Comparison of ENCODE assay signal across 8 cellular contexts in the genomic region with DNA sequence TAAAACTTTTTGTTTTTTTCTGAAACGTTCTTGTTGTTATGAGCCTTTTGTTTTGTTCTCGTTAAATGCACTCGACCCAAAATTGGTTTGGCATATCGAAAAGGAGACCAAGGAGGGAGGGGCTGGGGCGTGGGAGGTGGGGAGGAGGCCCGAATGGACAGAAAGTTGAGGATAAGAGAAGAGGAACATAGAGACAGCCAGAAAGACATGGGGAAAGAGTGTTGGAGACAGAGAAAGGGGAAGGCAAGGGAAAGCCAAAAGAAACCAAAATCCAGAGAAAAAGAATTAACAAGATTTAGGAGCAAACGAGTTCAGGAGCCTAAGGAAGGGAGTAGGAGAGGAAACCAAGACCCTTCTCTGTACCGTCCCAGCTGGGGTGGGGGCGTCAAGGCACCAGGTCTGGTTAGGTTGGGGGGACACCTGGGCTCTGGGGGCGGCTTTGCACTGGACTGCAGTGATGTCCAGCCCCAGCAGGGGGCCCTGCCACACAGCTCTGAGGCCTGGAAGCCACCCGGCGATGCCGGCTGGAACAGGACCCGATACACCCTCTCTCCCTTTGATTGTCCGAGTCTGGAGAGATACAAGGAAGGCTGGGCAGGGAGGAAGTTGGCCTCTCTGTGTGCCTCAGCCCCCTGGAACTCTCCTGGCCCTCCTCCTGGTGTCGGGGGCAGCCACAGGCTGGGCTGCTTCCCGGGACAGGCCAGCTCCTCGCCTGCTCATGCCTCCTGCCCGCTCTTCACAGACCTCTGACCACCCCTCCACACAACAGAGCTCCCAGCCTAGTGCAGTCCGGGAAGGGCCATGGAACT.
A peak's percentile ranks its signal among the peaks of the same experiment; 100 is the strongest.
DNase-seq lines count a peak whose midpoint lies in the region; ATAC-seq and TF ChIP-seq lines count a peak whose summit lies in the region.

No MANE protein-coding gene starts in this region.

- H3K27ac ChIP-seq in C4-2B (no peak overlapping the region), HEK293 (ENCODE audit: extremely low read depth, low read depth, low read length) (no peak overlapping the region), brain microvascular endothelial cell (no peak overlapping the region), rectal smooth muscle tissue (ENCODE audit: low read depth, low read length) (peak overlapping the region; percentile 29)

- DNase-seq in T-helper 9 cell, result peak; percentile 41
- peak; percentile 46 for DNase-seq in brain microvascular endothelial cell
- peak in 49 of 51 donors; percentile 3 to 75 (median 56) for DNase-seq in hypothalamus (lab: John Stamatoyannopoulos, UW)

- H3K9ac ChIP-seq in rectal smooth muscle tissue (ENCODE audit: low read length), result no peak overlapping the region

- POLR2A ChIA-PET in HEK293 (lab: Yijun Ruan, JAX), result interaction anchor here (0.6 to 1.6 kb wide), 3 partner anchors 11 to 201 kb away, joined by 3 to 14 read pairs (median 3); partner anchors contain the start of gene ASF1B

- CTCF ChIA-PET in HEK293 (lab: Yijun Ruan, JAX), result interaction anchor here (0.6 to 3.7 kb wide), 9 partner anchors 11 to 793 kb away, joined by 3 to 26 read pairs (median 3); partner anchors contain the start of genes ASF1B and OR7C2

- H3K4me1 ChIP-seq in HEK293 (ENCODE audit: control insufficient read depth, insufficient read depth, low read length) (no peaks in the 10 kb centered on the region), rectal smooth muscle tissue (ENCODE audit: control insufficient read depth, insufficient read depth, low read length) (peaks cover 20% of the 10 kb centered on the region)

- in situ Hi-C loops in brain microvascular endothelial cell (cut with HindIII; ENCODE audit: low pct_ligation_motif_present, low sequenced_read_pairs), result no loop called here

- TF ChIP-seq CTCF in C4-2B (conservative IDR thresholded peaks at IDR 0.05) (peak; percentile 79), HEK293 (tag by site-specific recombination; IDR thresholded peaks at IDR 0.05) (peak; percentile 66), brain microvascular endothelial cell (IDR thresholded peaks at IDR 0.05; ENCODE audit: low read depth, low read length, missing control alignments) (peak; percentile 98)

- H3K36me3 ChIP-seq in HEK293 (ENCODE audit: control insufficient read depth in 2 of 2, insufficient read depth in 1 of 2, low read length in 2 of 2), result peaks cover 0 to 17% of the 10 kb centered on the region in 2 experiments; a peak in 2 of 3 replicates
- peaks cover 6% of the 10 kb centered on the region for H3K36me3 ChIP-seq in brain microvascular endothelial cell (replicated peaks)
- peaks cover 8% of the 10 kb centered on the region for H3K36me3 ChIP-seq in rectal smooth muscle tissue (ENCODE audit: control insufficient read depth, insufficient read depth, low read length)

- ATAC-seq in GM21786 (IDR thresholded peaks at IDR 0.05; ENCODE audit: unreplicated experiment) (no peak), HG03175 (IDR thresholded peaks at IDR 0.05; ENCODE audit: unreplicated experiment) (no peak)

- H3K9me3 ChIP-seq in HEK293 (ENCODE audit: control insufficient read depth, insufficient read depth, low read depth, low read length), result no peaks in the 10 kb centered on the region

- H3K4me3 ChIP-seq in HEK293 (ENCODE audit: low read depth, low read length) (no peak overlapping the region), brain microvascular endothelial cell (ENCODE audit: low read depth, low read length) (no peak overlapping the region), rectal smooth muscle tissue (ENCODE audit: low read length) (peak overlapping the region; percentile 32)

- H3K27me3 ChIP-seq in brain microvascular endothelial cell (replicated peaks) (no peaks in the 10 kb centered on the region), rectal smooth muscle tissue (ENCODE audit: control insufficient read depth, insufficient read depth, low read length) (no peaks in the 10 kb centered on the region)

TF ChIP-seq in HEK293, 187 proteins besides CTCF, POLR2A, EP300 and RAD21:
- TF ChIP-seq, protein P1, sequence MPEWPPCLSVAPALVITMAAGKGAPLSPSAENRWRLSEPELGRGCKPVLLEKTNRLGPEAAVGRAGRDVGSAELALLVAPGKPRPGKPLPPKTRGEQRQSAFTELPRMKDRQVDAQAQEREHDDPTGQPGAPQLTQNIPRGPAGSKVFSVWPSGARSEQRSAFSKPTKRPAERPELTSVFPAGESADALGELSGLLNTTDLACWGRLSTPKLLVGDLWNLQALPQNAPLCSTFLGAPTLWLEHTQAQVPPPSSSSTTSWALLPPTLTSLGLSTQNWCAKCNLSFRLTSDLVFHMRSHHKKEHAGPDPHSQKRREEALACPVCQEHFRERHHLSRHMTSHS (tag by site-specific recombination; IDR thresholded peaks at IDR 0.05), result no peak
- TF ChIP-seq ZNF501 (tag by site-specific recombination; IDR thresholded peaks at IDR 0.05) (no peak), ZBTB7A (tag by site-specific recombination; IDR thresholded peaks at IDR 0.05; ENCODE audit: low read depth) (no peak), KLF10 (tag by site-specific recombination; IDR thresholded peaks at IDR 0.05) (no peak), ZFP37 (tag by site-specific recombination; IDR thresholded peaks at IDR 0.05) (no peak), PRDM1 (tag by site-specific recombination; IDR thresholded peaks at IDR 0.05) (peak; percentile 97), ZFHX2 (tag by site-specific recombination; conservative IDR thresholded peaks at IDR 0.05) (0 out of 2 replicates have a peak, but pooled peaks have one; percentile 19), ZNF2 (tag by site-specific recombination; IDR thresholded peaks at IDR 0.05) (peak; percentile 63; the same call in 1 of the 2 replicates), BCL11A (tag by site-specific recombination; IDR thresholded peaks at IDR 0.05; ENCODE audit: low read depth) (no peak), ZNF341 (tag by site-specific recombination; IDR thresholded peaks at IDR 0.05; ENCODE audit: low read depth) (no peak), REPIN1 (tag by site-specific recombination; IDR thresholded peaks at IDR 0.05; ENCODE audit: low read depth) (no peak), ZNF132 (tag by site-specific recombination; IDR thresholded peaks at IDR 0.05; ENCODE audit: borderline replicate concordance) (no peak), ZNF366 (tag by site-specific recombination; conservative IDR thresholded peaks at IDR 0.05) (0 out of 2 replicates have a peak, but pooled peaks have one; percentile 34), ZNF292 (tag by site-specific recombination; IDR thresholded peaks at IDR 0.05; ENCODE audit: borderline replicate concordance, low read depth) (no peak), IKZF3 (tag by site-specific recombination; IDR thresholded peaks at IDR 0.05) (0 out of 2 replicates have a peak, but pooled peaks have one; percentile 14), ZNF654 (tag by site-specific recombination; IDR thresholded peaks at IDR 0.05; ENCODE audit: low read depth) (peak; percentile 27)
- TF ChIP-seq, protein P2, sequence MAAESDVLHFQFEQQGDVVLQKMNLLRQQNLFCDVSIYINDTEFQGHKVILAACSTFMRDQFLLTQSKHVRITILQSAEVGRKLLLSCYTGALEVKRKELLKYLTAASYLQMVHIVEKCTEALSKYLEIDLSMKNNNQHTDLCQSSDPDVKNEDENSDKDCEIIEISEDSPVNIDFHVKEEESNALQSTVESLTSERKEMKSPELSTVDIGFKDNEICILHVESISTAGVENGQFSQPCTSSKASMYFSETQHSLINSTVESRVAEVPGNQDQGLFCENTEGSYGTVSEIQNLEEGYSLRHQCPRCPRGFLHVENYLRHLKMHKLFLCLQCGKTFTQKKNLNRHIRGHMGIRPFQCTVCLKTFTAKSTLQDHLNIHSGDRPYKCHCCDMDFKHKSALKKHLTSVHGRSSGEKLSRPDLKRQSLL (tag by site-specific recombination; IDR thresholded peaks at IDR 0.05), result 0 out of 2 replicates have a peak, but pooled peaks have one; percentile 13
- TF ChIP-seq, protein P3, sequence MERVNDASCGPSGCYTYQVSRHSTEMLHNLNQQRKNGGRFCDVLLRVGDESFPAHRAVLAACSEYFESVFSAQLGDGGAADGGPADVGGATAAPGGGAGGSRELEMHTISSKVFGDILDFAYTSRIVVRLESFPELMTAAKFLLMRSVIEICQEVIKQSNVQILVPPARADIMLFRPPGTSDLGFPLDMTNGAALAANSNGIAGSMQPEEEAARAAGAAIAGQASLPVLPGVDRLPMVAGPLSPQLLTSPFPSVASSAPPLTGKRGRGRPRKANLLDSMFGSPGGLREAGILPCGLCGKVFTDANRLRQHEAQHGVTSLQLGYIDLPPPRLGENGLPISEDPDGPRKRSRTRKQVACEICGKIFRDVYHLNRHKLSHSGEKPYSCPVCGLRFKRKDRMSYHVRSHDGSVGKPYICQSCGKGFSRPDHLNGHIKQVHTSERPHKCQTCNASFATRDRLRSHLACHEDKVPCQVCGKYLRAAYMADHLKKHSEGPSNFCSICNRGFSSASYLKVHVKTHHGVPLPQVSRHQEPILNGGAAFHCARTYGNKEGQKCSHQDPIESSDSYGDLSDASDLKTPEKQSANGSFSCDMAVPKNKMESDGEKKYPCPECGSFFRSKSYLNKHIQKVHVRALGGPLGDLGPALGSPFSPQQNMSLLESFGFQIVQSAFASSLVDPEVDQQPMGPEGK (tag by site-specific recombination; IDR thresholded peaks at IDR 0.05), result peak; percentile 83
- TF ChIP-seq, protein P4, sequence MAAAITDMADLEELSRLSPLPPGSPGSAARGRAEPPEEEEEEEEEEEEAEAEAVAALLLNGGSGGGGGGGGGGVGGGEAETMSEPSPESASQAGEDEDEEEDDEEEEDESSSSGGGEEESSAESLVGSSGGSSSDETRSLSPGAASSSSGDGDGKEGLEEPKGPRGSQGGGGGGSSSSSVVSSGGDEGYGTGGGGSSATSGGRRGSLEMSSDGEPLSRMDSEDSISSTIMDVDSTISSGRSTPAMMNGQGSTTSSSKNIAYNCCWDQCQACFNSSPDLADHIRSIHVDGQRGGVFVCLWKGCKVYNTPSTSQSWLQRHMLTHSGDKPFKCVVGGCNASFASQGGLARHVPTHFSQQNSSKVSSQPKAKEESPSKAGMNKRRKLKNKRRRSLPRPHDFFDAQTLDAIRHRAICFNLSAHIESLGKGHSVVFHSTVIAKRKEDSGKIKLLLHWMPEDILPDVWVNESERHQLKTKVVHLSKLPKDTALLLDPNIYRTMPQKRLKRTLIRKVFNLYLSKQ (tag by site-specific recombination; IDR thresholded peaks at IDR 0.05; ENCODE audit: borderline replicate concordance), result no peak
